ENCODE assay signal across 8 cellular contexts in the genomic region with DNA sequence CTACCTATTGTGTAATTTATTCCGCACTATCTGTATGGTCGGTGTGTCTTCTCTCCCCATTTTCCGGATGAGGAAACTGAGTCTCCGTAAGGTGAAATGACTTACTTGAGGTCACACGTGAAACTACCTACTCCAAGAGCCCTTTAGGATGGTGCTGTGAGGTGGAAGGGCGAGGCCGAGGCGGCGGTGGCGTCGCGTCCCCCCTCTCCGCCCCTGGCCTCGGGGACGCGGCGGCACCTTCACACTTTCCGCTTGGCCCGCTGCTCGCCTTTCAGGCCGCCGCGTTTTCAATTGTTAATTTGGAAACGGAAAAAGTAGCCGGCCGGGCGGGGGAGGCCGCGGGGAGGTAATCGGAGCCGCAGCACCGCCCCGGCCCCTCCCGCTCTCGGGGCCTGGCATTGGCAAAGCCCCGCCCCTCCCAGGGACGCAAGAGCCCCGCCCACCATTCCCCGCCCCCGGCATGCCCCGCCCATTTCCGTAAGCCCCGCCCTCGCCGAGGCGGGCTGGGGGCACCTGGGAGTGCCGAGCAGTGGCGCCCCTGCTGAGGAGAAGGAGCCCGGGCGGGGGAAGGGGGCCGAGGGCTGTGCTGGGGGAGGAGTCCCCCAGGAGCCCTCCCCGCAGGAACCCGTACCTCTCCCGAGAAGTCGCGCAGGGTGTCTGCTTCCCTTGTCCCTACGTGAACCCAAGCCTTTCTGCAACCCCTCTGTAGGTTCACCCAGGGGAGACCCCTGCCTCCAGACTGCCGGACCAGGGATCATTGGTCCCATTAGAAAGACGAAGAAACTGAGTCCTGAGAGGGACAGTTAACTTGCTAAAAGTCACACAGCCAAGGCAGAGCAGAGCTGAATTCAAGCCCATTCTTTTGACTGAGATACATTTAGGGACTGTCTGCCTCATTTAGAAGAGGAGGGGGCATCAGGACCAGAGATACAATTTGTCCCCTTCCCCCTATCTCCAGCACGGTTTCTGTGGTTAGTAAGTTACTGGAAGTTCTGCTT. TPM values are rescaled to one million over a fixed set of nuclear protein-coding genes. Genes with fewer than 3 reads are reported as not detected.
DNase-seq lines count a peak whose midpoint lies in the region; ATAC-seq and TF ChIP-seq lines count a peak whose summit lies in the region.

No MANE protein-coding gene starts in this region.

- no peaks in the 10 kb centered on the region for H3K27me3 ChIP-seq in mucosa of rectum (ENCODE audit: control insufficient read depth in 2 of 2, insufficient read depth in 2 of 2, low read length in 2 of 2)

- no peaks in the 10 kb centered on the region for H3K36me3 ChIP-seq in mucosa of rectum (ENCODE audit: control insufficient read depth in 2 of 2, insufficient read depth in 2 of 2, low read length in 2 of 2)

- peak overlapping the region; percentile 25 for H3K4me3 ChIP-seq in epithelial cell of esophagus (ENCODE audit: low read length)
- peak overlapping the region; percentile 42 to 74 for H3K4me3 ChIP-seq in mucosa of rectum (ENCODE audit: low read length in 2 of 2)

- no peaks in the 10 kb centered on the region for H3K9me3 ChIP-seq in mucosa of rectum (ENCODE audit: control insufficient read depth in 2 of 2, low read length in 2 of 2)

- H3K9ac ChIP-seq in mucosa of rectum (ENCODE audit: low read depth in 1 of 2, low read length in 2 of 2) = peak overlapping the region; percentile 57 to 61

- TF ChIP-seq CTCF in epithelial cell of esophagus (IDR thresholded peaks at IDR 0.05; ENCODE audit: insufficient read depth, low read depth, low read length, missing control alignments) = no peak

- H3K4me1 ChIP-seq in mucosa of rectum (ENCODE audit: control insufficient read depth in 2 of 2, insufficient read depth in 2 of 2, low read length in 2 of 2) = peaks cover 17 to 22% of the 10 kb centered on the region in 2 donors

- ATAC-seq in HG02588 (IDR thresholded peaks at IDR 0.05; ENCODE audit: unreplicated experiment) (peak; percentile 57), GM18517 (IDR thresholded peaks at IDR 0.05; ENCODE audit: unreplicated experiment) (no peak)

- peak; percentile 83 for DNase-seq in DMS153 treated with DMSO at 0.1 percent for 48 hours (lab: John Stamatoyannopoulos, UW; ENCODE audit: unreplicated experiment)
- DNase-seq in NCI-H460 (ENCODE audit: extremely low read depth, low read depth) = peak; percentile 44
- DNase-seq in activated CD8-positive, alpha-beta memory T cell treated with anti-CD3 and anti-CD28 coated beads, Interleukin-2, amount 50 U/mL, for 1 hour (ENCODE audit: extremely low read depth) = peak; percentile 64
- peak; percentile 86 for DNase-seq in epithelial cell of esophagus (ENCODE audit: low read depth)
- DNase-seq in stimulated activated CD8-positive, alpha-beta memory T cell treated with anti-CD3 and anti-CD28 coated beads, Interleukin-4, amount 100 ng/mL, for 24 hours (ENCODE audit: low read depth) = peak; percentile 71

- peak overlapping the region; percentile 58 to 70 for H3K27ac ChIP-seq in mucosa of rectum (ENCODE audit: low read depth in 2 of 2, low read length in 2 of 2)

RNA-seq across cellular contexts. Expression of gene KCNQ4, which starts 18.8 kb away (rescaled TPM):
- total RNA-seq in NCI-H460 (2014; rRNA removed; shearing (Covaris generic)) = 0.74 and 0.84 TPM in 2 replicates
- 0.55 and 0.81 TPM in 2 replicates for polyA plus RNA-seq in NCI-H460 (2014; cell fraction: nucleus; rRNA removed)

RNA-seq across cellular contexts. Expression of gene CITED4, which starts 59.8 kb away (rescaled TPM):
- 71.1 and 106 TPM in 2 replicates for total RNA-seq in NCI-H460 (2014; rRNA removed; shearing (Covaris generic))
- polyA plus RNA-seq in NCI-H460 (2014; cell fraction: nucleus; rRNA removed) = 22.1 and 54.6 TPM in 2 replicates
